In the genomic region with DNA sequence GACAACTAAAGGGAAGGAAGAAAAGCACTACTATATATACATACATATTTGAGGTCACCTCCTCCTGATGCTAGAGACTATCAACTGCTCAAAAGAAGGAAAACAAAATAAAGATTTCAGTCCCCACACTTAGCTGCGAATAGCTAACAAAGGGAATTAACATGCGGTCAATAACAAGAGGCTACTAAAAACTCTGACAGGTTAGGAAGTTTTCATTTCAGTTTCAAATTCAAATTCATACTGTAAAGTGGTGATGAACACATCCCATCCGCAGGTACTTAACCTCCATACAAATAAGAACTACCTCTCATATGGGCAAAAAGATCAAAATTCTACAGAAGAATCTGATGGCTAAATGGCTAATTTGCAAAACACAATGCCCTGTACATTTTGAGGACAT, we compare ENCODE assay signal across 10 cellular contexts. TPM values are rescaled to one million over a fixed set of nuclear protein-coding genes. Genes with fewer than 3 reads are reported as not detected.
DNase-seq lines count a peak whose midpoint lies in the region; ATAC-seq and TF ChIP-seq lines count a peak whose summit lies in the region.
"Had no signal": no experiment of that assay in that cellular context is flagged by ENCODE, and none has a peak within 500 bp of the region (broad histone marks: within the 10 kb centered on the region; RNA-seq: fewer than 3 reads in every experiment).

No MANE protein-coding gene starts in this region.

- no peaks in the 10 kb centered on the region for H3K9me3 Mint-ChIP-seq in activated CD4-positive, alpha-beta T cell treated with anti-CD3 and anti-CD28 coated beads, Interleukin-2, amount 10 ng/mL, durations not matched to agents 7 days and 5 days
- no peaks in the 10 kb centered on the region for H3K9me3 Mint-ChIP-seq in activated CD8-positive, alpha-beta T cell treated with anti-CD3 and anti-CD28 coated beads, Interleukin-2, amount 10 ng/mL, durations not matched to agents 7 days and 5 days (ENCODE audit: insufficient read depth)
- H3K9me3 Mint-ChIP-seq in glutamatergic neuron (ENCODE audit: unreplicated experiment) = peaks cover 8% of the 10 kb centered on the region
- no peaks in the 10 kb centered on the region for H3K9me3 Mint-ChIP-seq in stimulated activated naive CD8-positive, alpha-beta T cell treated with anti-CD3 and anti-CD28 coated beads, Interleukin-15, amount 100 ng/mL, for 72 hours

- no peaks in the 10 kb centered on the region for H3K27me3 Mint-ChIP-seq in activated CD4-positive, alpha-beta T cell treated with anti-CD3 and anti-CD28 coated beads, Interleukin-2, amount 10 ng/mL, durations not matched to agents 7 days and 5 days
- no peaks in the 10 kb centered on the region for H3K27me3 Mint-ChIP-seq in activated CD8-positive, alpha-beta T cell treated with anti-CD3 and anti-CD28 coated beads, Interleukin-2, amount 10 ng/mL, durations not matched to agents 7 days and 5 days (ENCODE audit: low read depth)
- H3K27me3 Mint-ChIP-seq in glutamatergic neuron (ENCODE audit: unreplicated experiment) = peaks cover 4% of the 10 kb centered on the region
- no peaks in the 10 kb centered on the region for H3K27me3 Mint-ChIP-seq in stimulated activated naive CD8-positive, alpha-beta T cell treated with anti-CD3 and anti-CD28 coated beads, Interleukin-15, amount 100 ng/mL, for 72 hours

- POLR2A ChIA-PET in activated CD4-positive, alpha-beta T cell treated with anti-CD3 and anti-CD28 coated beads, Interleukin-2, amount 10 ng/mL, durations not matched to agents 7 days and 5 days (lab: Charles Lee) = interaction anchor here (2.2 kb wide), 1 partner anchor 25 kb away, joined by 11 read pairs; no protein-coding TSS in a partner anchor
- POLR2A ChIA-PET in activated CD8-positive, alpha-beta T cell treated with anti-CD3 and anti-CD28 coated beads, Interleukin-2, amount 10 ng/mL, durations not matched to agents 7 days and 5 days (lab: Charles Lee) = interaction anchor here (0.7 to 5.9 kb wide), 15 partner anchors 8 to 95 kb away, joined by 3 to 168 read pairs (median 6); partner anchors contain the start of gene CARS1

- no peak for TF ChIP-seq CTCF in glutamatergic neuron (IDR thresholded peaks at IDR 0.05; ENCODE audit: partially characterized antibody, unreplicated experiment)

- CTCF ChIA-PET in activated CD4-positive, alpha-beta T cell treated with anti-CD3 and anti-CD28 coated beads, Interleukin-2, amount 10 ng/mL, durations not matched to agents 7 days and 5 days (lab: Charles Lee) = interaction anchor here (0.6 to 2.0 kb wide), 11 partner anchors 8 to 102 kb away, joined by 3 to 7 read pairs (median 4); no protein-coding TSS in a partner anchor
- CTCF ChIA-PET in activated CD8-positive, alpha-beta T cell treated with anti-CD3 and anti-CD28 coated beads, Interleukin-2, amount 10 ng/mL, durations not matched to agents 7 days and 5 days (lab: Charles Lee) = interaction anchor here (1.0 to 8.0 kb wide), 14 partner anchors 9 to 456 kb away, joined by 3 to 78 read pairs (median 7); no protein-coding TSS in a partner anchor

- peak overlapping the region; percentile 97 for H3K27ac Mint-ChIP-seq in activated CD4-positive, alpha-beta T cell treated with anti-CD3 and anti-CD28 coated beads, Interleukin-2, amount 10 ng/mL, durations not matched to agents 7 days and 5 days
- peak overlapping the region; percentile 99 for H3K27ac Mint-ChIP-seq in activated CD8-positive, alpha-beta T cell treated with anti-CD3 and anti-CD28 coated beads, Interleukin-2, amount 10 ng/mL, durations not matched to agents 7 days and 5 days
- peak overlapping the region; percentile 56 for H3K27ac Mint-ChIP-seq in glutamatergic neuron (ENCODE audit: unreplicated experiment)
- H3K27ac Mint-ChIP-seq in stimulated activated naive CD8-positive, alpha-beta T cell treated with anti-CD3 and anti-CD28 coated beads, Interleukin-15, amount 100 ng/mL, for 72 hours = peak overlapping the region; percentile 100

- no peak for DNase-seq in activated CD4-positive, alpha-beta T cell treated with anti-CD3 and anti-CD28 coated beads, Interleukin-2, amount 10 ng/mL, durations not matched to agents 7 days and 5 days
- no peak for DNase-seq in activated CD4-positive, alpha-beta T cell treated with anti-CD3 and anti-CD28 coated beads for 48 hours
- no peak for DNase-seq in activated CD8-positive, alpha-beta T cell treated with anti-CD3 and anti-CD28 coated beads, Interleukin-2, amount 10 ng/mL, durations not matched to agents 7 days and 5 days
- DNase-seq in glutamatergic neuron = no peak
- no peak for DNase-seq in stimulated activated naive CD8-positive, alpha-beta T cell treated with anti-CD3 and anti-CD28 coated beads, Interleukin-15, amount 100 ng/mL, for 72 hours
- DNase-seq: AML-193, NCI-H446 had no signal

- H3K36me3 Mint-ChIP-seq in activated CD4-positive, alpha-beta T cell treated with anti-CD3 and anti-CD28 coated beads, Interleukin-2, amount 10 ng/mL, durations not matched to agents 7 days and 5 days (ENCODE audit: low read depth) = peaks cover 50% of the 10 kb centered on the region
- H3K36me3 Mint-ChIP-seq in activated CD8-positive, alpha-beta T cell treated with anti-CD3 and anti-CD28 coated beads, Interleukin-2, amount 10 ng/mL, durations not matched to agents 7 days and 5 days (ENCODE audit: low read depth) = peaks cover 55% of the 10 kb centered on the region
- H3K36me3 Mint-ChIP-seq in glutamatergic neuron (ENCODE audit: unreplicated experiment) = peaks cover 2% of the 10 kb centered on the region

- H3K4me1 Mint-ChIP-seq in activated CD4-positive, alpha-beta T cell treated with anti-CD3 and anti-CD28 coated beads, Interleukin-2, amount 10 ng/mL, durations not matched to agents 7 days and 5 days = peaks cover 41% of the 10 kb centered on the region
- H3K4me1 Mint-ChIP-seq in activated CD8-positive, alpha-beta T cell treated with anti-CD3 and anti-CD28 coated beads, Interleukin-2, amount 10 ng/mL, durations not matched to agents 7 days and 5 days (ENCODE audit: low read depth) = peaks cover 39% of the 10 kb centered on the region
- H3K4me1 Mint-ChIP-seq in glutamatergic neuron (ENCODE audit: low read depth, unreplicated experiment) = peaks cover 25% of the 10 kb centered on the region
- peaks cover 47% of the 10 kb centered on the region for H3K4me1 Mint-ChIP-seq in stimulated activated naive CD8-positive, alpha-beta T cell treated with anti-CD3 and anti-CD28 coated beads, Interleukin-15, amount 100 ng/mL, for 72 hours

- no peak for ATAC-seq in activated CD8-positive, alpha-beta T cell treated with anti-CD3 and anti-CD28 coated beads, Interleukin-2, amount 10 ng/mL, durations not matched to agents 7 days and 5 days
- no peak for ATAC-seq in stimulated activated naive CD8-positive, alpha-beta T cell treated with anti-CD3 and anti-CD28 coated beads, Interleukin-15, amount 100 ng/mL, for 72 hours
- ATAC-seq in GM21529 (IDR thresholded peaks at IDR 0.05; ENCODE audit: unreplicated experiment) = no peak
- ATAC-seq in GM19328 (IDR thresholded peaks at IDR 0.05; ENCODE audit: unreplicated experiment) = no peak
- ATAC-seq in GM18517 (IDR thresholded peaks at IDR 0.05; ENCODE audit: unreplicated experiment) = no peak

- H3K4me3 Mint-ChIP-seq in activated CD4-positive, alpha-beta T cell treated with anti-CD3 and anti-CD28 coated beads, Interleukin-2, amount 10 ng/mL, durations not matched to agents 7 days and 5 days = peak overlapping the region; percentile 96
- H3K4me3 Mint-ChIP-seq in activated CD8-positive, alpha-beta T cell treated with anti-CD3 and anti-CD28 coated beads, Interleukin-2, amount 10 ng/mL, durations not matched to agents 7 days and 5 days = peak overlapping the region; percentile 100
- H3K4me3 Mint-ChIP-seq in glutamatergic neuron (ENCODE audit: unreplicated experiment) = peak overlapping the region; percentile 99
- H3K4me3 Mint-ChIP-seq in stimulated activated naive CD8-positive, alpha-beta T cell treated with anti-CD3 and anti-CD28 coated beads, Interleukin-15, amount 100 ng/mL, for 72 hours = peak overlapping the region; percentile 99

RNA-seq across cellular contexts. Expression of gene NAP1L4, which starts 2.6 kb away (rescaled TPM):
- 100 to 1,000 TPM; 354 to 367 TPM for total RNA-seq in activated CD4-positive, alpha-beta T cell treated with anti-CD3 and anti-CD28 coated beads, Interleukin-2, amount 10 ng/mL, durations not matched to agents 7 days and 5 days
- total RNA-seq in activated CD8-positive, alpha-beta T cell treated with anti-CD3 and anti-CD28 coated beads, Interleukin-2, amount 10 ng/mL, durations not matched to agents 7 days and 5 days = 100 to 1,000 TPM; 287 to 300 TPM
- 209 TPM for total RNA-seq in glutamatergic neuron (ENCODE audit: unreplicated experiment)
